8 cellular contexts compared by ENCODE assay signal in genomic region chr1:24688621-24689195, GRCh38. TPM values are rescaled to one million over a fixed set of nuclear protein-coding genes. Genes with fewer than 3 reads are reported as not detected.
A peak's percentile ranks its signal among the peaks of the same experiment; 100 is the strongest.
DNase-seq lines count a peak whose midpoint lies in the region; ATAC-seq and TF ChIP-seq lines count a peak whose summit lies in the region.

No MANE protein-coding gene starts in this region.

- TF ChIP-seq CTCF in LNCaP clone FGC (IDR thresholded peaks at IDR 0.05; ENCODE audit: control insufficient read depth, extremely low read depth, insufficient read depth) (peak; percentile 71), RWPE2 (IDR thresholded peaks at IDR 0.05; ENCODE audit: poor library complexity, severe bottlenecking) (peak; percentile 95), osteocyte (IDR thresholded peaks at IDR 0.05) (peak; percentile 91), transverse colon (IDR thresholded peaks at IDR 0.05) (peak; percentile 79 to 87 (median 83))

- peaks cover 5% of the 10 kb centered on the region for H3K4me1 ChIP-seq in RWPE2 (ENCODE audit: insufficient read depth, poor library complexity, severe bottlenecking)
- H3K4me1 ChIP-seq in transverse colon, result peaks cover 0 to 6% (median 0%) of the 10 kb centered on the region in 4 donors

- H3K36me3 Mint-ChIP-seq in activated T-helper 2 cell treated with anti-CD3 and anti-CD28 coated beads, Interferon-gamma antibody, Interleukin-2, Interleukin-4, amounts not matched to agents 10 μg/mL and 5 μg/mL and 100 μg/mL, durations not matched to agents 14 hours and 24 hours and 36 hours (ENCODE audit: low read depth), result no peaks in the 10 kb centered on the region
- H3K36me3 Mint-ChIP-seq in osteocyte (ENCODE audit: unreplicated experiment), result no peaks in the 10 kb centered on the region

- H3K36me3 ChIP-seq in RWPE2 (ENCODE audit: low read depth) (no peaks in the 10 kb centered on the region), transverse colon (no peaks in the 10 kb centered on the region)

- no peak overlapping the region for H3K27ac ChIP-seq in RWPE2 (ENCODE audit: poor library complexity, severe bottlenecking)
- H3K27ac ChIP-seq in transverse colon, result no peak overlapping the region

- TF ChIP-seq EP300 in transverse colon (IDR thresholded peaks at IDR 0.05; ENCODE audit: low read depth), result no peak

- H3K9me3 Mint-ChIP-seq in activated T-helper 2 cell treated with anti-CD3 and anti-CD28 coated beads, Interferon-gamma antibody, Interleukin-2, Interleukin-4, amounts not matched to agents 10 μg/mL and 5 μg/mL and 100 μg/mL, durations not matched to agents 14 hours and 24 hours and 36 hours, result no peaks in the 10 kb centered on the region
- no peaks in the 10 kb centered on the region for H3K9me3 Mint-ChIP-seq in osteocyte (ENCODE audit: unreplicated experiment)

- no peak for TF ChIP-seq POLR2A in transverse colon (IDR thresholded peaks at IDR 0.05)

- H3K4me3 Mint-ChIP-seq in activated T-helper 2 cell treated with anti-CD3 and anti-CD28 coated beads, Interferon-gamma antibody, Interleukin-2, Interleukin-4, amounts not matched to agents 10 μg/mL and 5 μg/mL and 100 μg/mL, durations not matched to agents 14 hours and 24 hours and 36 hours (ENCODE audit: low read depth), result no peak overlapping the region
- H3K4me3 Mint-ChIP-seq in osteocyte (ENCODE audit: unreplicated experiment), result no peak overlapping the region

- ATAC-seq in RWPE2 (ENCODE audit: low read depth) (peak; percentile 59), HG02852 (IDR thresholded peaks at IDR 0.05; ENCODE audit: unreplicated experiment) (no peak)

- no peaks in the 10 kb centered on the region for H3K27me3 ChIP-seq in RWPE2 (ENCODE audit: insufficient read depth, poor library complexity, severe bottlenecking)
- no peaks in the 10 kb centered on the region for H3K27me3 ChIP-seq in transverse colon

- intact Hi-C loops in activated T-helper 2 cell treated with anti-CD3 and anti-CD28 coated beads, Interferon-gamma antibody, Interleukin-2, Interleukin-4, amounts not matched to agents 10 μg/mL and 5 μg/mL and 100 μg/mL, durations not matched to agents 14 hours and 24 hours and 36 hours (cut with micrococcal nuclease), result loop anchor here (2.0 kb wide), 1 partner anchor 142 kb away; no protein-coding TSS in a partner anchor
- intact Hi-C loops in transverse colon (cut with DNase I; ENCODE audit: low total_unique reads), result loop anchor here (5.0 kb wide), 1 partner anchor 149 kb away; no protein-coding TSS in a partner anchor

- H3K9me3 ChIP-seq in RWPE2 (ENCODE audit: severe bottlenecking), result no peaks in the 10 kb centered on the region
- H3K9me3 ChIP-seq in transverse colon, result no peaks in the 10 kb centered on the region

- 41 to 60% methylated on average over 1 to 13 of the region's 13 CpGs for WGBS in transverse colon (ENCODE audit: low coverage in 1 of 2), 2 donors

- no peak overlapping the region for H3K27ac Mint-ChIP-seq in activated T-helper 2 cell treated with anti-CD3 and anti-CD28 coated beads, Interferon-gamma antibody, Interleukin-2, Interleukin-4, amounts not matched to agents 10 μg/mL and 5 μg/mL and 100 μg/mL, durations not matched to agents 14 hours and 24 hours and 36 hours
- peak overlapping the region; percentile 35 for H3K27ac Mint-ChIP-seq in osteocyte (ENCODE audit: unreplicated experiment)

- DNase-seq in DMS53 (lab: John Stamatoyannopoulos, UW) (peak; percentile 82), LNCaP clone FGC (ENCODE audit: low read depth) (peak; percentile 4), RWPE2 (ENCODE audit: low spot score) (no peak), foreskin melanocyte (peak; percentile 56), osteocyte (ENCODE audit: extremely low spot score, unreplicated experiment) (peak; percentile 88), transverse colon (peak; percentile 74)
- peak; percentile 45 for DNase-seq in activated T-helper 2 cell treated with anti-CD3 and anti-CD28 coated beads, Interferon-gamma antibody, Interleukin-2, Interleukin-4, amounts not matched to agents 10 μg/mL and 5 μg/mL and 100 μg/mL, durations not matched to agents 14 hours and 24 hours and 36 hours (ENCODE audit: low spot score)

- H3K27me3 Mint-ChIP-seq in activated T-helper 2 cell treated with anti-CD3 and anti-CD28 coated beads, Interferon-gamma antibody, Interleukin-2, Interleukin-4, amounts not matched to agents 10 μg/mL and 5 μg/mL and 100 μg/mL, durations not matched to agents 14 hours and 24 hours and 36 hours (ENCODE audit: low read depth), result no peaks in the 10 kb centered on the region
- H3K27me3 Mint-ChIP-seq in osteocyte (ENCODE audit: unreplicated experiment), result no peaks in the 10 kb centered on the region

- H3K4me1 Mint-ChIP-seq in activated T-helper 2 cell treated with anti-CD3 and anti-CD28 coated beads, Interferon-gamma antibody, Interleukin-2, Interleukin-4, amounts not matched to agents 10 μg/mL and 5 μg/mL and 100 μg/mL, durations not matched to agents 14 hours and 24 hours and 36 hours (ENCODE audit: low read depth), result peaks cover 3% of the 10 kb centered on the region
- peaks cover 12% of the 10 kb centered on the region for H3K4me1 Mint-ChIP-seq in osteocyte (ENCODE audit: unreplicated experiment)

- in situ Hi-C loops in transverse colon (cut with MboI; ENCODE audit: low pct_ligation_motif_present in 1 of 4, low pct_unique_long_range_greater_than_20kb in 1 of 4, low sequenced_read_pairs in 3 of 4), result loop anchor here (5.0 to 25.0 kb wide), 3 partner anchors 139 to 524 kb away; no protein-coding TSS in a partner anchor

- no peak overlapping the region for H3K4me3 ChIP-seq in LNCaP clone FGC (ENCODE audit: low read depth, low read length)
- no peak overlapping the region for H3K4me3 ChIP-seq in RWPE2 (ENCODE audit: severe bottlenecking)
- no peak overlapping the region for H3K4me3 ChIP-seq in transverse colon

RNA-seq across cellular contexts. Expression of gene SRRM1, which starts 45.6 kb away (rescaled TPM):
- total RNA-seq in activated T-helper 2 cell treated with anti-CD3 and anti-CD28 coated beads, Interferon-gamma antibody, Interleukin-2, Interleukin-4, amounts not matched to agents 10 μg/mL and 5 μg/mL and 100 μg/mL, durations not matched to agents 14 hours and 24 hours and 36 hours, result 212 and 223 TPM in 2 replicates
- total RNA-seq in osteocyte (110 and 116 TPM in 2 replicates), transverse colon (100 to 1,000 TPM in 3 of 4 donors, 10 to 100 TPM in 1; 71.1 to 209 (median 141) TPM)

RNA-seq across cellular contexts. Expression of gene CLIC4, which starts 56.5 kb away (rescaled TPM):
- 17.9 and 18.2 TPM in 2 replicates for total RNA-seq in activated T-helper 2 cell treated with anti-CD3 and anti-CD28 coated beads, Interferon-gamma antibody, Interleukin-2, Interleukin-4, amounts not matched to agents 10 μg/mL and 5 μg/mL and 100 μg/mL, durations not matched to agents 14 hours and 24 hours and 36 hours
- 369 and 370 TPM in 2 replicates for total RNA-seq in osteocyte
- total RNA-seq in transverse colon, result 100 to 1,000 TPM in 1 of 4 donors, 10 to 100 TPM in 3; 52.4 to 107 (median 65.0) TPM
